In genomic region chr11:65116370-65117205, GRCh38 we compare ENCODE assay signal across 8 cellular contexts. TPM values are rescaled to one million over a fixed set of nuclear protein-coding genes. Genes with fewer than 3 reads are reported as not detected.
DNase-seq lines count a peak whose midpoint lies in the region; ATAC-seq and TF ChIP-seq lines count a peak whose summit lies in the region.

No MANE protein-coding gene starts in this region.

- no peaks in the 10 kb centered on the region for H3K9me2 ChIP-seq in neural cell (ENCODE audit: insufficient read depth, low read length)

- peaks cover 10% of the 10 kb centered on the region for H3K36me3 ChIP-seq in neural cell (ENCODE audit: insufficient read depth, low read length)

- DNase-seq in EL = peak; percentile 61
- peak; percentile 28 for DNase-seq in M059J (ENCODE audit: low read depth)
- DNase-seq in activated CD8-positive, alpha-beta T cell treated with anti-CD3 and anti-CD28 coated beads for 36 hours = peak; percentile 82
- no peak for DNase-seq in epithelial cell of prostate (ENCODE audit: low read depth, low spot score)
- DNase-seq in ureter (ENCODE audit: low spot score) = peak; percentile 54
- DNase-seq in NK-92 treated with Interleukin-12 subunit alpha and Interleukin-12 subunit beta, amount 100 ng/mL, for 24 hours (lab: John Stamatoyannopoulos, UW) = no peak
- DNase-seq in glomerular visceral epithelial cell (ENCODE audit: extremely low spot score) = no peak

- H3K27ac ChIP-seq in epithelial cell of prostate = peak overlapping the region; percentile 93
- H3K27ac ChIP-seq in neural cell (ENCODE audit: low read length) = peak overlapping the region; percentile 71

- TF ChIP-seq RAD21 in neural cell (conservative IDR thresholded peaks at IDR 0.05) = no peak

- H3K4me3 Mint-ChIP-seq in activated CD8-positive, alpha-beta T cell treated with anti-CD3 and anti-CD28 coated beads for 36 hours = peak overlapping the region; percentile 87

- H3K4me1 Mint-ChIP-seq in activated CD8-positive, alpha-beta T cell treated with anti-CD3 and anti-CD28 coated beads for 36 hours (ENCODE audit: low read depth) = peaks cover 59% of the 10 kb centered on the region

- no peaks in the 10 kb centered on the region for H3K27me3 ChIP-seq in neural cell (ENCODE audit: insufficient read depth, low read depth, low read length)

- CTCF ChIA-PET in activated CD8-positive, alpha-beta T cell treated with anti-CD3 and anti-CD28 coated beads for 36 hours (lab: Charles Lee) = interaction anchor here (0.7 to 3.4 kb wide), 14 partner anchors 9 to 213 kb away, joined by 3 to 18 read pairs (median 4); partner anchors contain the start of genes ARL2, CAPN1, CDC42EP2 and CDCA5

- no peaks in the 10 kb centered on the region for H3K9me3 Mint-ChIP-seq in activated CD8-positive, alpha-beta T cell treated with anti-CD3 and anti-CD28 coated beads for 36 hours

- H3K4me3 ChIP-seq in neural cell (ENCODE audit: low read length) = peak overlapping the region; percentile 97

- no peaks in the 10 kb centered on the region for H4K20me1 ChIP-seq in neural cell (ENCODE audit: insufficient read depth)

- H3K9me3 ChIP-seq in neural cell (ENCODE audit: low read length) = no peaks in the 10 kb centered on the region

- peaks cover 36% of the 10 kb centered on the region for H3K79me2 ChIP-seq in neural cell (replicated peaks; ENCODE audit: insufficient read depth, low read length)

- intact Hi-C loops in activated CD8-positive, alpha-beta T cell treated with anti-CD3 and anti-CD28 coated beads for 36 hours (cut with micrococcal nuclease) = loop anchor here (10.0 kb wide), 1 partner anchor 102 kb away; the partner anchor contains the start of gene ARL2

- peak overlapping the region; percentile 82 for H3K4me2 ChIP-seq in neural cell (ENCODE audit: low read length)

- peak overlapping the region; percentile 95 for H3K27ac Mint-ChIP-seq in activated CD8-positive, alpha-beta T cell treated with anti-CD3 and anti-CD28 coated beads for 36 hours

- TF ChIP-seq CTCF in activated CD8-positive, alpha-beta T cell treated with anti-CD3 and anti-CD28 coated beads for 36 hours (IDR thresholded peaks at IDR 0.05) = no peak
- no peak for TF ChIP-seq CTCF in neural cell (IDR thresholded peaks at IDR 0.05; ENCODE audit: poor library complexity, severe bottlenecking)

- no peak for TF ChIP-seq EP300 in neural cell (conservative IDR thresholded peaks at IDR 0.05; ENCODE audit: poor library complexity, severe bottlenecking)

- H3K36me3 Mint-ChIP-seq in activated CD8-positive, alpha-beta T cell treated with anti-CD3 and anti-CD28 coated beads for 36 hours (ENCODE audit: low read depth) = peaks cover 54% of the 10 kb centered on the region

- ATAC-seq in activated CD8-positive, alpha-beta T cell treated with anti-CD3 and anti-CD28 coated beads for 36 hours = peak; percentile 21

- H2AFZ ChIP-seq in neural cell (ENCODE audit: low read depth, low read length) = no peak overlapping the region

- no peaks in the 10 kb centered on the region for H3K27me3 Mint-ChIP-seq in activated CD8-positive, alpha-beta T cell treated with anti-CD3 and anti-CD28 coated beads for 36 hours

- no peaks in the 10 kb centered on the region for H3F3A ChIP-seq in neural cell (ENCODE audit: insufficient read depth, low read length, poor library complexity, severe bottlenecking)

- H3K9ac ChIP-seq in neural cell (ENCODE audit: low read length) = peak overlapping the region; percentile 79

- POLR2A ChIA-PET in activated CD8-positive, alpha-beta T cell treated with anti-CD3 and anti-CD28 coated beads for 36 hours (lab: Charles Lee) = interaction anchor here (0.6 to 16.2 kb wide), 20 partner anchors 9 to 338 kb away, joined by 3 to 294 read pairs (median 4); partner anchors contain the start of genes ARL2, BATF2, CDCA5 and SF1

TF ChIP-seq in neural cell, 6 proteins besides CTCF, POLR2A, EP300 and RAD21:
- no peak for TF ChIP-seq TAF1 (IDR thresholded peaks at IDR 0.05; ENCODE audit: low read depth)
- no peak for TF ChIP-seq POLR2AphosphoS5 (IDR thresholded peaks at IDR 0.05)
- no peak for TF ChIP-seq REST (IDR thresholded peaks at IDR 0.05; ENCODE audit: borderline replicate concordance)
- no peak for TF ChIP-seq MXI1 (conservative IDR thresholded peaks at IDR 0.05; ENCODE audit: poor library complexity, severe bottlenecking)
- TF ChIP-seq SMC3 (conservative IDR thresholded peaks at IDR 0.05; ENCODE audit: poor library complexity) = no peak
- no peak for TF ChIP-seq EZH2 (IDR thresholded peaks at IDR 0.05; ENCODE audit: borderline replicate concordance, insufficient read depth, low read length, poor library complexity, severe bottlenecking)

RNA-seq across cellular contexts. Expression of gene ZNHIT2, which starts 0.9 kb away (rescaled TPM):
- 13.9 and 17.7 TPM in 2 replicates for total RNA-seq in M059J (2014; rRNA removed; shearing (Covaris generic))
- total RNA-seq in activated CD8-positive, alpha-beta T cell treated with anti-CD3 and anti-CD28 coated beads for 36 hours = 10 to 100 TPM; 11.5 to 12.7 TPM
- polyA plus RNA-seq in neural cell = 6.9 and 7.0 TPM in 2 replicates
- polyA minus RNA-seq in neural cell = 9.7 and 10.1 TPM in 2 replicates
- 13.7 TPM for total RNA-seq in ureter

RNA-seq across cellular contexts. Expression of gene TM7SF2, which starts 4.9 kb away (rescaled TPM):
- 2.1 and 7.0 TPM in 2 replicates for total RNA-seq in M059J (2014; rRNA removed; shearing (Covaris generic))
- total RNA-seq in activated CD8-positive, alpha-beta T cell treated with anti-CD3 and anti-CD28 coated beads for 36 hours = 10 to 100 TPM; 12.4 to 17.5 TPM
- polyA plus RNA-seq in neural cell = 78.4 and 99.5 TPM in 2 replicates
- polyA minus RNA-seq in neural cell = 70.7 and 78.2 TPM in 2 replicates
- total RNA-seq in ureter = 37.5 TPM

RNA-seq across cellular contexts. Expression of gene FAU, which starts 5.3 kb away (rescaled TPM):
- total RNA-seq in M059J (2014; rRNA removed; shearing (Covaris generic)) = 290 and 443 TPM in 2 replicates
- total RNA-seq in activated CD8-positive, alpha-beta T cell treated with anti-CD3 and anti-CD28 coated beads for 36 hours = 1,000 to 10,000 TPM; 1,112 to 1,137 TPM
- 299 and 420 TPM in 2 replicates for polyA plus RNA-seq in neural cell
- 104 and 117 TPM in 2 replicates for polyA minus RNA-seq in neural cell
- total RNA-seq in ureter = 999 TPM

RNA-seq across cellular contexts. Expression of gene MRPL49, which starts 5.5 kb away (rescaled TPM):
- 68.9 and 87.8 TPM in 2 replicates for total RNA-seq in M059J (2014; rRNA removed; shearing (Covaris generic))
- 10 to 100 TPM; 48.7 to 53.4 TPM for total RNA-seq in activated CD8-positive, alpha-beta T cell treated with anti-CD3 and anti-CD28 coated beads for 36 hours
- polyA plus RNA-seq in neural cell = 80.5 and 83.2 TPM in 2 replicates
- 36.3 and 39.2 TPM in 2 replicates for polyA minus RNA-seq in neural cell
- total RNA-seq in ureter = 49.8 TPM

RNA-seq across cellular contexts. Expression of gene SYVN1, which starts 17.7 kb away (rescaled TPM):
- total RNA-seq in M059J (2014; rRNA removed; shearing (Covaris generic)) = 27.0 and 37.8 TPM in 2 replicates
- total RNA-seq in activated CD8-positive, alpha-beta T cell treated with anti-CD3 and anti-CD28 coated beads for 36 hours = 10 to 100 TPM; 20.6 to 26.8 TPM
- polyA plus RNA-seq in neural cell = 12.8 and 13.0 TPM in 2 replicates
- 12.2 and 22.3 TPM in 2 replicates for polyA minus RNA-seq in neural cell
- 76.2 TPM for total RNA-seq in ureter

Comparison
In these comparisons a context has a peak if more than half of its experiments do, and no peak if none do; other contexts are left out.
1. DNase-seq: peak in EL (single experiment), M059J (single experiment), activated CD8-positive, alpha-beta T cell treated with anti-CD3 and anti-CD28 coated beads for 36 hours (single experiment) and ureter (single experiment); none in epithelial cell of prostate (single experiment), NK-92 treated with Interleukin-12 subunit alpha and Interleukin-12 subunit beta, amount 100 ng/mL, for 24 hours (single experiment) and glomerular visceral epithelial cell (single experiment).